In the genomic region with DNA sequence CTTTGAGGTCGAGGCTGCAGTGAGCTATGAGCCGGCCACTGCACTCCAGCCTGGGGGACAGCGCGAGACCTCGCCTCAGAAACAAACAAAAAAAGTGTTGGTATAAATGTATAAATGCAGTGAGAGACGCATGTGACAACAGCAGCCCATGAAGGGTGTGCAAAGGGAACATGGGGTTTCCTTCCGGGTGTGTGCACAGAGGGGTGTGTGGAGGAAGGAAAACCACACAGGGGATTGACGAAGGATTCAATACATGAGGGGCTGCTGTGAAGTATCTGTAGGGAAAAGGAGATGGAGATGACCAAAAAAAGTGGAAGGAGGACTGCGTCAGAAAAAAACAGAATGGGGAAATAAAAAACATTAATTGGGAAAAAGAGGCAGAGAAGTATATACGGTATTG, we compare ENCODE assay signal across 9 cellular contexts. TPM values are rescaled to one million over a fixed set of nuclear protein-coding genes. Genes with fewer than 3 reads are reported as not detected.
DNase-seq lines count a peak whose midpoint lies in the region; ATAC-seq, FAIRE-seq and TF ChIP-seq lines count a peak whose summit lies in the region.
"Had no signal": no experiment of that assay in that cellular context is flagged by ENCODE, and none has a peak within 500 bp of the region (broad histone marks: within the 10 kb centered on the region; RNA-seq: fewer than 3 reads in every experiment).

No MANE protein-coding gene starts in this region.

- H3K9ac ChIP-seq in BLaER1 treated with 17β-estradiol and CSF1 and Interleukin-3, amounts not matched to agents 10 nM and 100 nM: peak overlapping the region; percentile 81 to 96 (median 87); a peak in 21 of 22 replicates
- H3K9ac ChIP-seq in Karpas-422 (ENCODE audit: low read length): peak overlapping the region; percentile 97

- H3K27me3 Mint-ChIP-seq in natural killer cell (ENCODE audit: low read depth in 2 of 2): peaks cover 0 to 13% of the 10 kb centered on the region in 2 donors

- peak overlapping the region; percentile 83 to 99 (median 94) for H3K4me3 ChIP-seq in BLaER1 treated with 17β-estradiol and CSF1 and Interleukin-3, amounts not matched to agents 10 nM and 100 nM
- H3K4me3 ChIP-seq in Karpas-422 (ENCODE audit: low read length) (peak overlapping the region; percentile 100), coronary artery (peak overlapping the region; percentile 99), pancreas (peak overlapping the region in 1 of 4 donors; percentile 78)

- peaks cover 13 to 15% of the 10 kb centered on the region in 2 donors for H3K4me1 Mint-ChIP-seq in natural killer cell

- FAIRE-seq in pancreas (lab: Jason Lieb, UNC): no peak
- FAIRE-seq: GM18507 had no signal

- intact Hi-C loops in natural killer cell (cut with micrococcal nuclease): no loop called here
- intact Hi-C loops in pancreas (cut with DNase I): no loop called here
- intact Hi-C loops in sciatic nerve (cut with DNase I): no loop called here

- no peaks in the 10 kb centered on the region for H3K36me3 Mint-ChIP-seq in natural killer cell

- DNase-seq in Karpas-422 (peak; percentile 61), coronary artery (ENCODE audit: low spot score) (no peak), natural killer cell (no peak), pancreas (no peak), sciatic nerve (ENCODE audit: low spot score) (no peak), NCI-H524 (lab: John Stamatoyannopoulos, UW) (no peak)

- no peak overlapping the region for H2AFZ ChIP-seq in Karpas-422 (ENCODE audit: low read length)

- peaks cover 23 to 39% (median 35%) of the 10 kb centered on the region in 11 experiments; a peak in 21 of 22 replicates for H3K36me3 ChIP-seq in BLaER1 treated with 17β-estradiol and CSF1 and Interleukin-3, amounts not matched to agents 10 nM and 100 nM
- peaks cover 19% of the 10 kb centered on the region for H3K36me3 ChIP-seq in Karpas-422 (ENCODE audit: insufficient read depth, low read length)
- H3K36me3 ChIP-seq in pancreas: no peaks in the 10 kb centered on the region

- peaks cover 27% of the 10 kb centered on the region for H3K79me2 ChIP-seq in Karpas-422 (ENCODE audit: low read length)

- no peaks in the 10 kb centered on the region for H3K9me2 ChIP-seq in Karpas-422 (replicated peaks; ENCODE audit: insufficient read depth, low read length)

- H3K27ac ChIP-seq in BLaER1 treated with 17β-estradiol and CSF1 and Interleukin-3, amounts not matched to agents 10 nM and 100 nM: peak overlapping the region in 10 of 11 experiments; percentile 2 to 89 (median 81); a peak in 12 of 22 replicates
- H3K27ac ChIP-seq in Karpas-422 (ENCODE audit: low read length) (peak overlapping the region; percentile 29; the same call in 1 of the 2 replicates), coronary artery (no peak overlapping the region), pancreas (no peak overlapping the region)

- WGBS in pancreas, 2 donors: 72 to 77% methylated on average over 10 of the region's 10 CpGs

- H3K9me3 ChIP-seq in BLaER1 treated with 17β-estradiol and CSF1 and Interleukin-3, amounts not matched to agents 10 nM and 100 nM (replicated peaks in 1 of 11): no peaks in the 10 kb centered on the region
- no peaks in the 10 kb centered on the region for H3K9me3 ChIP-seq in Karpas-422 (ENCODE audit: low read length)
- H3K9me3 ChIP-seq in pancreas: no peaks in the 10 kb centered on the region

- H3K4me1 ChIP-seq in BLaER1 treated with 17β-estradiol and CSF1 and Interleukin-3, amounts not matched to agents 10 nM and 100 nM: peaks cover 21 to 30% (median 28%) of the 10 kb centered on the region in 10 experiments
- H3K4me1 ChIP-seq in Karpas-422 (ENCODE audit: low read length) (peaks cover 14% of the 10 kb centered on the region), pancreas (peaks cover 0 to 10% (median 7%) of the 10 kb centered on the region in 3 donors)

- no peak for ATAC-seq in natural killer cell
- ATAC-seq in GM21528 (IDR thresholded peaks at IDR 0.05; ENCODE audit: low FRiP score, unreplicated experiment): no peak
- ATAC-seq in pancreas: no peak
- no peak for ATAC-seq in sciatic nerve

- H3K27ac Mint-ChIP-seq in natural killer cell: peak overlapping the region; percentile 16 to 79

- TF ChIP-seq CTCF in coronary artery (IDR thresholded peaks at IDR 0.05) (no peak), natural killer cell (IDR thresholded peaks at IDR 0.05) (no peak), pancreas (IDR thresholded peaks at IDR 0.05) (no peak)

- no peaks in the 10 kb centered on the region for H3K27me3 ChIP-seq in BLaER1 treated with 17β-estradiol and CSF1 and Interleukin-3, amounts not matched to agents 10 nM and 100 nM
- H3K27me3 ChIP-seq in Karpas-422 (ENCODE audit: low read length) (no peaks in the 10 kb centered on the region), pancreas (no peaks in the 10 kb centered on the region)

- H3K4me2 ChIP-seq in BLaER1 treated with 17β-estradiol and CSF1 and Interleukin-3, amounts not matched to agents 10 nM and 100 nM: peak overlapping the region; percentile 88 to 98 (median 92)
- H3K4me2 ChIP-seq in Karpas-422 (ENCODE audit: low read depth, low read length, poor library complexity, severe bottlenecking): peak overlapping the region; percentile 88

- no peaks in the 10 kb centered on the region for H3K9me3 Mint-ChIP-seq in natural killer cell

- peak overlapping the region; percentile 91 for H3K4me3 Mint-ChIP-seq in natural killer cell

- peaks cover 0 to 9% (median 0%) of the 10 kb centered on the region in 11 experiments; a peak in 9 of 22 replicates for H4K20me1 ChIP-seq in BLaER1 treated with 17β-estradiol and CSF1 and Interleukin-3, amounts not matched to agents 10 nM and 100 nM
- H4K20me1 ChIP-seq in Karpas-422 (ENCODE audit: insufficient read depth, low read depth, low read length): no peaks in the 10 kb centered on the region; the same call in 1 of the 2 replicates

RNA-seq across cellular contexts. Expression of a gene that starts 1.1 kb away (rescaled TPM):
- 19.3 and 23.4 TPM in 2 replicates for total RNA-seq in Karpas-422 (2014; rRNA removed; shearing (Covaris generic); ENCODE audit: low replicate concordance)
- total RNA-seq in natural killer cell: 10 to 100 TPM in 2 of 3 donors, 1 to 10 TPM in 1; 9.3 to 13.6 (median 12.2) TPM
- total RNA-seq in pancreas: 1 to 10 TPM; 3.3 to 6.6 (median 4.4) TPM
- polyA plus RNA-seq in pancreas: 1 to 10 TPM; 1.9 to 3.5 TPM
- 15.1 TPM for total RNA-seq in sciatic nerve

RNA-seq across cellular contexts. Expression of a gene that starts 16.8 kb away (rescaled TPM):
- total RNA-seq in Karpas-422 (2014; rRNA removed; shearing (Covaris generic); ENCODE audit: low replicate concordance): not detected in 2 replicates
- not detected for total RNA-seq in natural killer cell
- under 1 TPM in 2 of 6 donors, not detected in 4; 0.26 to 0.49 TPM for total RNA-seq in pancreas
- polyA plus RNA-seq in pancreas: 1 to 10 TPM in 1 of 2 donors, not detected in 1; 1.1 TPM
- 0.53 TPM for total RNA-seq in sciatic nerve

RNA-seq across cellular contexts. Expression of a gene that starts 38.6 kb away (rescaled TPM):
- 93.0 and 111 TPM in 2 replicates for total RNA-seq in Karpas-422 (2014; rRNA removed; shearing (Covaris generic); ENCODE audit: low replicate concordance)
- total RNA-seq in natural killer cell (10 to 100 TPM; 39.6 to 52.3 (median 40.4) TPM), pancreas (10 to 100 TPM; 26.3 to 40.2 (median 29.5) TPM), sciatic nerve (73.6 TPM)
- 10 to 100 TPM; 21.1 to 39.1 TPM for polyA plus RNA-seq in pancreas

RNA-seq across cellular contexts. Expression of a gene that starts 39.5 kb away (rescaled TPM):
- total RNA-seq in Karpas-422 (2014; rRNA removed; shearing (Covaris generic); ENCODE audit: low replicate concordance): not detected in 2 replicates
- total RNA-seq in natural killer cell (not detected), pancreas (1 to 10 TPM in 3 of 6 donors, under 1 TPM in 3; 0.28 to 4.2 (median 1.2) TPM), sciatic nerve (23.0 TPM)
- polyA plus RNA-seq in pancreas: 1 to 10 TPM; 2.8 TPM

RNA-seq across cellular contexts. Expression of a gene that starts 48.2 kb away (rescaled TPM):
- not detected in 2 replicates for total RNA-seq in Karpas-422 (2014; rRNA removed; shearing (Covaris generic); ENCODE audit: low replicate concordance)
- not detected for total RNA-seq in natural killer cell
- total RNA-seq in pancreas: not detected
- not detected for polyA plus RNA-seq in pancreas
- 0.27 TPM for total RNA-seq in sciatic nerve

Comparison
In these comparisons a context has a peak if more than half of its experiments do, and no peak if none do; other contexts are left out.
1. H3K27ac ChIP-seq: peak in BLaER1 treated with 17β-estradiol and CSF1 and Interleukin-3, amounts not matched to agents 10 nM and 100 nM (10 of 11) and Karpas-422 (single experiment); none in coronary artery (0 of 2) and pancreas (0 of 4).